ENCODE assay signal across 36 cellular contexts in the genomic region with DNA sequence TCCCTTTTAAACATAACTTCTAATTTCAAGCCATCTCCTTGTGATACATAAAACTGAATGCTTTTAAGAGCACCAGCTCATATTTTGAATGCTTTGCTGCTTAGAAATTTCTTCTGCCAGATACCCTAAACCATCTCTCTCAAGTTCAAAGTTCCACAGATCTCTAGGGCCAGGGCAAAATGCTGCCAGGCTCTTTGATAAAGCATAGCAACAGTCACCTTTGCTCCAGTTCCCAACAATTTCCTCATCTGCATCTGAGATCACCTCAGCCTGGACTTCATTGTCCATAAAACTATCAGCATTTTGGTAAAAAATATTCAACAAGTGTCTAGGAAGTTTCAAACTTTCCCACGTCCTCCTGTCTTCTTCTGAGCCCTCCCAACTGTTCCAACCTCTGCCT. TPM values are rescaled to one million over a fixed set of nuclear protein-coding genes. Genes with fewer than 3 reads are reported as not detected.
"Had no signal": no experiment of that assay in that cellular context is flagged by ENCODE, and none has a peak within 500 bp of the region (broad histone marks: within the 10 kb centered on the region; RNA-seq: fewer than 3 reads in every experiment).

No MANE protein-coding gene starts in this region.

- H3K4me2 ChIP-seq: smooth muscle cell had no signal

- H3K27me3 ChIP-seq: colonic mucosa, esophagus squamous epithelium, heart right ventricle, neutrophil, stomach, thyroid gland, vagina had no signal

- H3K9me3 ChIP-seq: colonic mucosa, esophagus squamous epithelium, left ventricle myocardium inferior, lower lobe of right lung, mucosa of descending colon, neutrophil, stomach, thyroid gland, vagina had no signal

- H3K36me3 Mint-ChIP-seq: mesothelial cell of epicardium; natural killer cell treated with Interleukin-12 subunit alpha and Interleukin-12 subunit beta and Interleukin-15 and Interleukin-18, amount 100 ng/mL, for 72 hours had no signal

- H3K4me1 ChIP-seq: colonic mucosa, esophagus squamous epithelium, heart right ventricle, left ventricle myocardium inferior, lower lobe of right lung, parathyroid adenoma, stomach, thyroid gland, vagina had no signal

- H3K79me2 ChIP-seq: parathyroid adenoma had no signal

- DNase-seq: colonic mucosa; dermis blood vessel endothelial cell; effector memory CD4-positive, alpha-beta T cell; esophagus squamous epithelium; foreskin melanocyte; glutamatergic neuron; heart right ventricle; hippocampal formation; left cardiac atrium; left ventricle myocardium inferior; lower lobe of right lung; mucosa of descending colon; naive B cell; stimulated activated CD4-positive, alpha-beta T cell treated with anti-CD3 and anti-CD28 coated beads, Interleukin-12 subunit alpha, Interleukin-12 subunit beta, amount 100 ng/mL, for 4 hours; stimulated activated CD4-positive, alpha-beta T cell treated with anti-CD3 and anti-CD28 coated beads, Interleukin-1b, Interleukin-23, amount 100 ng/mL, for 48 hours; stimulated activated CD4-positive, alpha-beta T cell treated with anti-CD3 and anti-CD28 coated beads, Interleukin-4, amount 100 ng/mL, for 1 hour; stimulated activated CD8-positive, alpha-beta memory T cell treated with anti-CD3 and anti-CD28 coated beads, Interleukin-4, amount 100 ng/mL, for 48 hours; stimulated activated naive CD4-positive, alpha-beta T cell; stomach; thyroid gland; trophoblast cell had no signal

- ATAC-seq: heart right ventricle; left cardiac atrium; lower lobe of right lung; mucosa of descending colon; natural killer cell treated with Interleukin-12 subunit alpha and Interleukin-12 subunit beta and Interleukin-15 and Interleukin-18, amount 100 ng/mL, for 72 hours; sciatic nerve had no signal

- H3K36me3 ChIP-seq: colonic mucosa, esophagus squamous epithelium, heart right ventricle, left ventricle myocardium inferior, lower lobe of right lung, neutrophil, stomach, thyroid gland, vagina had no signal

- H3K4me1 Mint-ChIP-seq: mesothelial cell of epicardium, naive B cell, neural crest cell had no signal

- H3K27ac ChIP-seq: colonic mucosa, esophagus squamous epithelium, heart right ventricle, left ventricle myocardium inferior, lower lobe of right lung, neutrophil, parathyroid adenoma, stomach, thyroid gland, vagina had no signal

- H3K4me3 Mint-ChIP-seq: mesothelial cell of epicardium; naive B cell; natural killer cell treated with Interleukin-12 subunit alpha and Interleukin-12 subunit beta and Interleukin-15 and Interleukin-18, amount 100 ng/mL, for 72 hours; neural crest cell had no signal

- H3K27ac Mint-ChIP-seq: mesothelial cell of epicardium; naive B cell; natural killer cell treated with Interleukin-12 subunit alpha and Interleukin-12 subunit beta and Interleukin-15 and Interleukin-18, amount 100 ng/mL, for 72 hours; progenitor cell of endocrine pancreas had no signal

- H3K27me3 Mint-ChIP-seq: natural killer cell treated with Interleukin-12 subunit alpha and Interleukin-12 subunit beta and Interleukin-15 and Interleukin-18, amount 100 ng/mL, for 72 hours; progenitor cell of endocrine pancreas had no signal

- H3K4me3 ChIP-seq: colonic mucosa, esophagus squamous epithelium, heart right ventricle, left ventricle myocardium inferior, lower lobe of right lung, mucosa of descending colon, smooth muscle cell, stomach, thyroid gland, vagina had no signal

- H2AFZ ChIP-seq: parathyroid adenoma had no signal

RNA-seq across cellular contexts. Expression of gene OSTN, which starts 17.5 kb away (rescaled TPM):
- total RNA-seq: chondrocyte; colonic mucosa; dermis blood vessel endothelial cell; endothelial cell of umbilical vein; epithelial cell of proximal tubule; esophagus squamous epithelium; lower lobe of right lung; mucosa of descending colon; natural killer cell treated with Interleukin-12 subunit alpha and Interleukin-12 subunit beta and Interleukin-15 and Interleukin-18, amount 100 ng/mL, for 72 hours; omental fat pad; subcutaneous adipose tissue; thyroid gland; ureter; vagina had no signal
- polyA plus RNA-seq: endothelial cell of umbilical vein had no signal
